15 cellular contexts compared by ENCODE assay signal in genomic region chr10:133526957-133527588, GRCh38. TPM values are rescaled to one million over a fixed set of nuclear protein-coding genes. Genes with fewer than 3 reads are reported as not detected.
DNase-seq lines count a peak whose midpoint lies in the region; ATAC-seq and FAIRE-seq lines count a peak whose summit lies in the region.
"Had no signal": no experiment of that assay in that cellular context is flagged by ENCODE, and none has a peak within 500 bp of the region (broad histone marks: within the 10 kb centered on the region; RNA-seq: fewer than 3 reads in every experiment).

Gene CYP2E1 (plus strand): TSS chr10:133527363. CDS start chr10:133527396, 33 bp downstream.

- H3K9me3 Mint-ChIP-seq in stimulated activated effector memory CD8-positive, alpha-beta T cell treated with anti-CD3 and anti-CD28 coated beads, Interleukin-12 subunit alpha, Interleukin-12 subunit beta, amount 100 ng/mL, for 72 hours = peaks cover 5% of the 10 kb centered on the region
- H3K9me3 Mint-ChIP-seq in stimulated activated naive B cell treated with anti-CD40 and anti-IgM and Interleukin-4, amounts not matched to agents 10 μg/mL and 1 μg/mL and 100 μg/mL, for 72 hours = peaks cover 0 to 6% of the 10 kb centered on the region in 2 donors

- H3K36me3 Mint-ChIP-seq in T-helper 17 cell (ENCODE audit: low read depth) = peaks cover 7% of the 10 kb centered on the region
- no peaks in the 10 kb centered on the region for H3K36me3 Mint-ChIP-seq in stimulated activated effector memory CD8-positive, alpha-beta T cell treated with anti-CD3 and anti-CD28 coated beads, Interleukin-12 subunit alpha, Interleukin-12 subunit beta, amount 100 ng/mL, for 72 hours
- no peaks in the 10 kb centered on the region for H3K36me3 Mint-ChIP-seq in stimulated activated naive B cell treated with anti-CD40 and anti-IgM and Interleukin-4, amounts not matched to agents 10 μg/mL and 1 μg/mL and 100 μg/mL, for 72 hours

- FAIRE-seq in frontal cortex (lab: Jason Lieb, UNC) = no peak
- FAIRE-seq: RCC 7860 had no signal

- peak within 1 kb of the TSS; percentile 92 for H3K4me3 Mint-ChIP-seq in T-helper 17 cell
- H3K4me3 Mint-ChIP-seq in stimulated activated effector memory CD8-positive, alpha-beta T cell treated with anti-CD3 and anti-CD28 coated beads, Interleukin-12 subunit alpha, Interleukin-12 subunit beta, amount 100 ng/mL, for 72 hours = peak within 1 kb of the TSS; percentile 77
- H3K4me3 Mint-ChIP-seq in stimulated activated naive B cell treated with anti-CD40 and anti-IgM and Interleukin-4, amounts not matched to agents 10 μg/mL and 1 μg/mL and 100 μg/mL, for 72 hours = peak within 1 kb of the TSS in 1 of 2 donors; percentile 39
- H3K4me3 Mint-ChIP-seq: activated CD8-positive, alpha-beta T cell treated with anti-CD3 and anti-CD28 coated beads for 36 hours had no signal

- peaks cover 4% of the 10 kb centered on the region for H3K9me3 ChIP-seq in T-helper 17 cell (ENCODE audit: control insufficient read depth, low read length, poor library complexity, severe bottlenecking)

- DNase-seq in G401 (ENCODE audit: low spot score) (peak; percentile 18), T-helper 17 cell (no peak), frontal cortex (ENCODE audit: low spot score in 2 of 2) (no peak), KG1 (lab: John Stamatoyannopoulos, UW) (no peak)
- DNase-seq in stimulated activated effector memory CD8-positive, alpha-beta T cell treated with anti-CD3 and anti-CD28 coated beads, Interleukin-12 subunit alpha, Interleukin-12 subunit beta, amount 100 ng/mL, for 72 hours (ENCODE audit: low spot score in 2 of 2) = no peak
- no peak for DNase-seq in stimulated activated naive B cell treated with anti-CD40 and anti-IgM and Interleukin-4, amounts not matched to agents 10 μg/mL and 1 μg/mL and 100 μg/mL, for 72 hours
- DNase-seq: activated CD8-positive, alpha-beta T cell treated with anti-CD3 and anti-CD28 coated beads for 36 hours; activated gamma-delta T cell treated with Interleukin-2 at 50 U/mL for 16 hours; COR-L47; NCI-H446 treated with DMSO at 0.1 percent for 48 hours; stimulated activated naive CD8-positive, alpha-beta T cell treated with anti-CD3 and anti-CD28 coated beads, Interleukin-15, amount 100 ng/mL, for 72 hours; T1000 had no signal

- peak within 1 kb of the TSS; percentile 89 for H3K27ac Mint-ChIP-seq in T-helper 17 cell
- H3K27ac Mint-ChIP-seq in stimulated activated effector memory CD8-positive, alpha-beta T cell treated with anti-CD3 and anti-CD28 coated beads, Interleukin-12 subunit alpha, Interleukin-12 subunit beta, amount 100 ng/mL, for 72 hours = no peak within 1 kb of the TSS
- H3K27ac Mint-ChIP-seq in stimulated activated naive B cell treated with anti-CD40 and anti-IgM and Interleukin-4, amounts not matched to agents 10 μg/mL and 1 μg/mL and 100 μg/mL, for 72 hours = no peak within 1 kb of the TSS
- H3K27ac Mint-ChIP-seq: activated CD8-positive, alpha-beta T cell treated with anti-CD3 and anti-CD28 coated beads for 36 hours; stimulated activated naive CD8-positive, alpha-beta T cell treated with anti-CD3 and anti-CD28 coated beads, Interleukin-15, amount 100 ng/mL, for 72 hours had no signal

- peaks cover 43% of the 10 kb centered on the region for H3K27me3 Mint-ChIP-seq in T-helper 17 cell
- peaks cover 62 to 80% of the 10 kb centered on the region in 2 donors for H3K27me3 Mint-ChIP-seq in stimulated activated naive B cell treated with anti-CD40 and anti-IgM and Interleukin-4, amounts not matched to agents 10 μg/mL and 1 μg/mL and 100 μg/mL, for 72 hours

- H3K4me1 Mint-ChIP-seq in T-helper 17 cell = peaks cover 23% of the 10 kb centered on the region
- H3K4me1 Mint-ChIP-seq in stimulated activated effector memory CD8-positive, alpha-beta T cell treated with anti-CD3 and anti-CD28 coated beads, Interleukin-12 subunit alpha, Interleukin-12 subunit beta, amount 100 ng/mL, for 72 hours = peaks cover 24% of the 10 kb centered on the region
- peaks cover 17 to 22% of the 10 kb centered on the region in 2 donors for H3K4me1 Mint-ChIP-seq in stimulated activated naive B cell treated with anti-CD40 and anti-IgM and Interleukin-4, amounts not matched to agents 10 μg/mL and 1 μg/mL and 100 μg/mL, for 72 hours

- in situ Hi-C loops in G401 (cut with HindIII; ENCODE audit: low sequenced_read_pairs) = no loop called here

- no peak for ATAC-seq in T-helper 17 cell
- ATAC-seq in stimulated activated effector memory CD8-positive, alpha-beta T cell treated with anti-CD3 and anti-CD28 coated beads, Interleukin-12 subunit alpha, Interleukin-12 subunit beta, amount 100 ng/mL, for 72 hours = no peak
- ATAC-seq in stimulated activated naive B cell treated with anti-CD40 and anti-IgM and Interleukin-4, amounts not matched to agents 10 μg/mL and 1 μg/mL and 100 μg/mL, for 72 hours (replicated peaks) = no peak
- ATAC-seq in GM18498 (IDR thresholded peaks at IDR 0.05; ENCODE audit: unreplicated experiment) = no peak
- ATAC-seq: activated CD8-positive, alpha-beta T cell treated with anti-CD3 and anti-CD28 coated beads for 36 hours; stimulated activated naive CD8-positive, alpha-beta T cell treated with anti-CD3 and anti-CD28 coated beads, Interleukin-15, amount 100 ng/mL, for 72 hours had no signal

RNA-seq across cellular contexts. Expression of gene CYP2E1, which starts in this region (rescaled TPM):
- 0.17 TPM in 1 of 2 replicates, not detected in the other for total RNA-seq in G401 (2014; rRNA removed; shearing (Covaris generic))
- total RNA-seq in T-helper 17 cell = 10 to 100 TPM; 12.3 to 14.5 TPM
- total RNA-seq in frontal cortex = 14.7 TPM
- total RNA-seq: HT-29 had no signal

Comparison
In these comparisons a context has a peak if more than half of its experiments do, and no peak if none do; other contexts are left out.
1. RNA of gene CYP2E1 (total RNA-seq): 14.7 TPM in frontal cortex (single experiment) and 12.3 to 14.5 TPM in T-helper 17 cell; 0.17 TPM in G401; every median in the first group is over 10 times any median in the second.
2. Peak in DNase-seq in G401; RNA of the gene not detected or under 1 TPM.